In the genomic region with DNA sequence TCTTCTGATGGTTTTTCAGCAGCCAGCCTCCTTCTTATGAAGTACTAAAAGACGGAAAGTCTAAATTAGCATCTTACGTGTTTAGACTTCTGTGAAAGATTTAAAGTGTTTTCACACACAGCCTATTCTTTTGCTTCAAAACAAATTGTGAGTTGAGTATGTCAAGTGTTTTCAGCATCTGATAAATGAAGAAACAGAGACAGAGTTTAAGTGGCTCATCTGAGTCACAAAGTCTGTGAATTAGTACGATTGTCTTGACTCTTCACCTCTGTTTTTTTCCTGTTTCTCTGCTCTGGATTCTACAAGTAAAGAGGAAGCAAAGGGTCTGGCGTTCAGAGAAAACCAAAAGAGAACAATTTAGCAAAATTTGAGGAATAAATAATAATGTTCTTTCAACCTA, we compare ENCODE assay signal across 17 cellular contexts.
"Had no signal": no experiment of that assay in that cellular context is flagged by ENCODE, and none has a peak within 500 bp of the region (broad histone marks: within the 10 kb centered on the region; RNA-seq: fewer than 3 reads in every experiment).

No MANE protein-coding gene starts in this region.

- H3K9me3 Mint-ChIP-seq: activated CD4-positive, alpha-beta memory T cell treated with anti-CD3 and anti-CD28 coated beads for 36 hours; activated naive CD8-positive, alpha-beta T cell treated with anti-CD3 and anti-CD28 coated beads for 36 hours; activated T-cell treated with anti-CD3 and anti-CD28 coated beads, Interleukin-2, amount 50 U/mL, for 4 hours; brain; central memory CD8-positive, alpha-beta T cell; natural killer cell; stimulated activated memory B cell treated with anti-CD40 and anti-IgM and Interleukin-4, amounts not matched to agents 10 μg/mL and 1 μg/mL and 100 μg/mL, for 72 hours; T-helper 2 cell treated with Interferon-gamma antibody and Interleukin-4, amounts not matched to agents 5 μg/mL and 100 μg/mL, for 36 hours had no signal

- H3K4me3 Mint-ChIP-seq: activated CD4-positive, alpha-beta memory T cell treated with anti-CD3 and anti-CD28 coated beads for 36 hours; activated naive CD8-positive, alpha-beta T cell treated with anti-CD3 and anti-CD28 coated beads for 36 hours; activated T-cell treated with anti-CD3 and anti-CD28 coated beads, Interleukin-2, amount 50 U/mL, for 4 hours; brain; central memory CD8-positive, alpha-beta T cell; natural killer cell; stimulated activated memory B cell treated with anti-CD40 and anti-IgM and Interleukin-4, amounts not matched to agents 10 μg/mL and 1 μg/mL and 100 μg/mL, for 72 hours; T-helper 2 cell treated with Interferon-gamma antibody and Interleukin-4, amounts not matched to agents 5 μg/mL and 100 μg/mL, for 36 hours had no signal

- H3K4me3 ChIP-seq: upper lobe of left lung had no signal

- FAIRE-seq: frontal cortex, islet of Langerhans had no signal

- H3K27me3 ChIP-seq: upper lobe of left lung had no signal

- H3K27me3 Mint-ChIP-seq: activated CD4-positive, alpha-beta memory T cell treated with anti-CD3 and anti-CD28 coated beads for 36 hours; activated naive CD8-positive, alpha-beta T cell treated with anti-CD3 and anti-CD28 coated beads for 36 hours; brain; stimulated activated memory B cell treated with anti-CD40 and anti-IgM and Interleukin-4, amounts not matched to agents 10 μg/mL and 1 μg/mL and 100 μg/mL, for 72 hours had no signal

- H3K36me3 Mint-ChIP-seq: activated CD4-positive, alpha-beta memory T cell treated with anti-CD3 and anti-CD28 coated beads for 36 hours; activated naive CD8-positive, alpha-beta T cell treated with anti-CD3 and anti-CD28 coated beads for 36 hours; natural killer cell; stimulated activated memory B cell treated with anti-CD40 and anti-IgM and Interleukin-4, amounts not matched to agents 10 μg/mL and 1 μg/mL and 100 μg/mL, for 72 hours had no signal

- H3K27ac Mint-ChIP-seq: activated CD4-positive, alpha-beta memory T cell treated with anti-CD3 and anti-CD28 coated beads for 36 hours; activated naive CD8-positive, alpha-beta T cell treated with anti-CD3 and anti-CD28 coated beads for 36 hours; natural killer cell; stimulated activated memory B cell treated with anti-CD40 and anti-IgM and Interleukin-4, amounts not matched to agents 10 μg/mL and 1 μg/mL and 100 μg/mL, for 72 hours; T-helper 2 cell treated with Interferon-gamma antibody and Interleukin-4, amounts not matched to agents 5 μg/mL and 100 μg/mL, for 36 hours had no signal

- DNase-seq: activated CD4-positive, alpha-beta memory T cell treated with anti-CD3 and anti-CD28 coated beads for 36 hours; activated CD4-positive, alpha-beta T cell treated with anti-CD3 and anti-CD28 coated beads for 1 hour; activated gamma-delta T cell treated with Interleukin-2 at 50 U/mL for 16 hours; activated naive CD8-positive, alpha-beta T cell treated with anti-CD3 and anti-CD28 coated beads for 36 hours; activated T-cell treated with anti-CD3 and anti-CD28 coated beads, Interleukin-2, amount 50 U/mL, for 4 hours; amygdala; cortex of kidney; effector CD8-positive, alpha-beta T cell; mammary epithelial cell; natural killer cell; upper lobe of left lung had no signal

- H3K4me1 Mint-ChIP-seq: activated naive CD8-positive, alpha-beta T cell treated with anti-CD3 and anti-CD28 coated beads for 36 hours; central memory CD8-positive, alpha-beta T cell; stimulated activated memory B cell treated with anti-CD40 and anti-IgM and Interleukin-4, amounts not matched to agents 10 μg/mL and 1 μg/mL and 100 μg/mL, for 72 hours had no signal

- ATAC-seq: activated T-cell treated with anti-CD3 and anti-CD28 coated beads, Interleukin-2, amount 50 U/mL, for 4 hours; natural killer cell; stimulated activated memory B cell treated with anti-CD40 and anti-IgM and Interleukin-4, amounts not matched to agents 10 μg/mL and 1 μg/mL and 100 μg/mL, for 72 hours had no signal

- H3K27ac ChIP-seq: upper lobe of left lung had no signal

- H3K9me3 ChIP-seq: upper lobe of left lung had no signal

- H3K36me3 ChIP-seq: upper lobe of left lung had no signal
